ENCODE assay signal across 15 cellular contexts in the genomic region with DNA sequence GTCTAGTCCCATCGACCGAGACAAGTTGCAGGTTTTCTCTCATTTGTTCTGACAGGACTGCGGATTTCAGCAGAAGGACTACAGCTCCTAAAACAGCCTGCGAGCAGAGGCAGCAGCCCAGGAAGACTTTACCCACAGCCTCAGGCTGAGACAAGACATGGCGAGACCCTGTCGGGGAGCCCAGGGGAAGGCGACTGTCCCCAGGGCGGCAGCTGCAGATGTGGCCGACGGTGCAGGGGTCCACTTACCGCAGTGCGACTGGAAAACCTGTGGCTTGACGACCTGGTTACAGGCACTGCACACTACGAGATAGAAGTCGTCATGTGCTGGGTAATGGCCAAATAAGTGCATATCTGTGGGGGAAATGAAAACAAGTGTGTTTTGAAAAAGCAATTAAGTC.
A peak's percentile ranks its signal among the peaks of the same experiment; 100 is the strongest.
DNase-seq lines count a peak whose midpoint lies in the region; ATAC-seq and TF ChIP-seq lines count a peak whose summit lies in the region.
"Had no signal": no experiment of that assay in that cellular context is flagged by ENCODE, and none has a peak within 500 bp of the region (broad histone marks: within the 10 kb centered on the region; RNA-seq: fewer than 3 reads in every experiment).

No MANE protein-coding gene starts in this region.

- H3K4me3 ChIP-seq in mesenchymal stem cell (ENCODE audit: insufficient read depth in 1 of 2, low read depth in 1 of 2, low read length in 2 of 2): peak overlapping the region in 1 of 2 experiments; percentile 25

- H3K79me1 ChIP-seq in mesenchymal stem cell (replicated peaks; ENCODE audit: low read length, poor library complexity, severe bottlenecking): peaks cover 15% of the 10 kb centered on the region

- no peak overlapping the region for H3K18ac ChIP-seq in mesenchymal stem cell (ENCODE audit: low read depth in 1 of 2, low read length in 2 of 2)

- CTCF ChIA-PET in Calu3 (lab: Charles Lee): no interaction called here

- H3K4me1 Mint-ChIP-seq in stimulated activated naive CD8-positive, alpha-beta T cell treated with anti-CD3 and anti-CD28 coated beads, Interleukin-15, Interleukin-2, amounts not matched to agents 100 ng/mL and 50 ng/mL, for 24 hours (ENCODE audit: low read depth): peaks cover 7% of the 10 kb centered on the region
- peaks cover 9% of the 10 kb centered on the region for H3K4me1 Mint-ChIP-seq in stimulated activated naive CD8-positive, alpha-beta T cell treated with anti-CD3 and anti-CD28 coated beads, Interleukin-15, amount 100 ng/mL, for 72 hours
- peaks cover 16% of the 10 kb centered on the region for H3K4me1 Mint-ChIP-seq in Calu3 (ENCODE audit: low read depth, unreplicated experiment)
- no peaks in the 10 kb centered on the region for H3K4me1 Mint-ChIP-seq in activated T-helper 17 cell treated with anti-CD3 and anti-CD28 coated beads, Interleukin-2, amount 50 U/mL, for 72 hours

- H2AK5ac ChIP-seq in mesenchymal stem cell (ENCODE audit: low read length, severe bottlenecking): no peak overlapping the region

- H3K36me3 ChIP-seq in mesenchymal stem cell (ENCODE audit: control insufficient read depth in 1 of 2, insufficient read depth in 2 of 2, low read depth in 1 of 2, low read length in 2 of 2): peaks cover 18 to 33% of the 10 kb centered on the region in 2 experiments

- peaks cover 5% of the 10 kb centered on the region for H3K4me1 ChIP-seq in mesenchymal stem cell (ENCODE audit: control insufficient read depth, insufficient read depth, low read depth, low read length)

- no TSS peak for BruUV-seq in Calu3 (replicated peaks; lab: Mats Ljungman, UMichigan)

- no peak overlapping the region for H3K4me3 Mint-ChIP-seq in stimulated activated naive CD8-positive, alpha-beta T cell treated with anti-CD3 and anti-CD28 coated beads, Interleukin-15, Interleukin-2, amounts not matched to agents 100 ng/mL and 50 ng/mL, for 24 hours
- H3K4me3 Mint-ChIP-seq in stimulated activated naive CD8-positive, alpha-beta T cell treated with anti-CD3 and anti-CD28 coated beads, Interleukin-15, amount 100 ng/mL, for 72 hours: no peak overlapping the region
- H3K4me3 Mint-ChIP-seq in Calu3 (ENCODE audit: low read depth, unreplicated experiment): no peak overlapping the region
- no peak overlapping the region for H3K4me3 Mint-ChIP-seq in activated T-helper 17 cell treated with anti-CD3 and anti-CD28 coated beads, Interleukin-2, amount 50 U/mL, for 72 hours
- H3K4me3 Mint-ChIP-seq: CD4-positive, alpha-beta memory T cell; HFFc6 had no signal

- H2BK15ac ChIP-seq in mesenchymal stem cell (ENCODE audit: low read depth, poor library complexity, severe bottlenecking): no peak overlapping the region

- H3K27me3 Mint-ChIP-seq in stimulated activated naive CD8-positive, alpha-beta T cell treated with anti-CD3 and anti-CD28 coated beads, Interleukin-15, Interleukin-2, amounts not matched to agents 100 ng/mL and 50 ng/mL, for 24 hours: no peaks in the 10 kb centered on the region
- H3K27me3 Mint-ChIP-seq in stimulated activated naive CD8-positive, alpha-beta T cell treated with anti-CD3 and anti-CD28 coated beads, Interleukin-15, amount 100 ng/mL, for 72 hours: no peaks in the 10 kb centered on the region
- H3K27me3 Mint-ChIP-seq in Calu3 (ENCODE audit: unreplicated experiment): no peaks in the 10 kb centered on the region
- no peaks in the 10 kb centered on the region for H3K27me3 Mint-ChIP-seq in activated T-helper 17 cell treated with anti-CD3 and anti-CD28 coated beads, Interleukin-2, amount 50 U/mL, for 72 hours
- H3K27me3 Mint-ChIP-seq: CD4-positive, alpha-beta memory T cell had no signal

- no peaks in the 10 kb centered on the region for H3K9me3 Mint-ChIP-seq in stimulated activated naive CD8-positive, alpha-beta T cell treated with anti-CD3 and anti-CD28 coated beads, Interleukin-15, Interleukin-2, amounts not matched to agents 100 ng/mL and 50 ng/mL, for 24 hours
- no peaks in the 10 kb centered on the region for H3K9me3 Mint-ChIP-seq in stimulated activated naive CD8-positive, alpha-beta T cell treated with anti-CD3 and anti-CD28 coated beads, Interleukin-15, amount 100 ng/mL, for 72 hours
- H3K9me3 Mint-ChIP-seq in Calu3 (ENCODE audit: low read depth, unreplicated experiment): no peaks in the 10 kb centered on the region
- no peaks in the 10 kb centered on the region for H3K9me3 Mint-ChIP-seq in activated T-helper 17 cell treated with anti-CD3 and anti-CD28 coated beads, Interleukin-2, amount 50 U/mL, for 72 hours
- H3K9me3 Mint-ChIP-seq: CD4-positive, alpha-beta memory T cell; HFFc6 had no signal

- DNase-seq in stimulated activated naive CD8-positive, alpha-beta T cell treated with anti-CD3 and anti-CD28 coated beads, Interleukin-15, amount 100 ng/mL, for 72 hours: no peak
- DNase-seq in cerebellar cortex (ENCODE audit: low spot score) (peak; percentile 19), mesenchymal stem cell (no peak), Calu3 (no peak)
- DNase-seq: ACHN; C1 segment of cervical spinal cord; CD4-positive, alpha-beta memory T cell; DMS153; EL; HCEC 1CT; HFFc6 had no signal

- no peaks in the 10 kb centered on the region for H3K9me3 ChIP-seq in mesenchymal stem cell (ENCODE audit: control insufficient read depth, low read length)

- no peak overlapping the region for H3K4me2 ChIP-seq in mesenchymal stem cell (ENCODE audit: low read length, poor library complexity, severe bottlenecking)

- peak overlapping the region; percentile 43 for H4K8ac ChIP-seq in mesenchymal stem cell (ENCODE audit: low read length)

- WGBS in mesenchymal stem cell: 90% methylated on average over 15 of the region's 15 CpGs

- no peak overlapping the region for H3K9ac ChIP-seq in mesenchymal stem cell (ENCODE audit: low read length)

- peak overlapping the region; percentile 16 for H4K91ac ChIP-seq in mesenchymal stem cell (ENCODE audit: low read length)

- no peak overlapping the region for H3K23ac ChIP-seq in mesenchymal stem cell (ENCODE audit: low read length in 2 of 2)

- no peak overlapping the region for H2BK120ac ChIP-seq in mesenchymal stem cell (ENCODE audit: low read depth, low read length)

- no peak overlapping the region for H3K14ac ChIP-seq in mesenchymal stem cell (ENCODE audit: low read length in 2 of 2)

- no peak overlapping the region for H2BK5ac ChIP-seq in mesenchymal stem cell (ENCODE audit: low read depth, low read length, poor library complexity, severe bottlenecking)

- H3K4ac ChIP-seq in mesenchymal stem cell (ENCODE audit: low read depth in 1 of 2, low read length in 2 of 2): no peak overlapping the region

- H3K27me3 ChIP-seq in mesenchymal stem cell (ENCODE audit: control insufficient read depth in 1 of 2, insufficient read depth in 1 of 2, low read length in 2 of 2): no peaks in the 10 kb centered on the region

- TF ChIP-seq CTCF in Calu3 (IDR thresholded peaks at IDR 0.05; ENCODE audit: unreplicated experiment): no peak

- H2AFZ ChIP-seq in mesenchymal stem cell (ENCODE audit: low read depth, low read length): no peak overlapping the region

- H3K27ac ChIP-seq in mesenchymal stem cell (ENCODE audit: low read length, poor library complexity, severe bottlenecking): no peak overlapping the region

- H3K27ac Mint-ChIP-seq in stimulated activated naive CD8-positive, alpha-beta T cell treated with anti-CD3 and anti-CD28 coated beads, Interleukin-15, Interleukin-2, amounts not matched to agents 100 ng/mL and 50 ng/mL, for 24 hours: peak overlapping the region; percentile 29
- H3K27ac Mint-ChIP-seq in stimulated activated naive CD8-positive, alpha-beta T cell treated with anti-CD3 and anti-CD28 coated beads, Interleukin-15, amount 100 ng/mL, for 72 hours: no peak overlapping the region
- H3K27ac Mint-ChIP-seq in Calu3 (ENCODE audit: unreplicated experiment): no peak overlapping the region
- H3K27ac Mint-ChIP-seq in activated T-helper 17 cell treated with anti-CD3 and anti-CD28 coated beads, Interleukin-2, amount 50 U/mL, for 72 hours: no peak overlapping the region
- H3K27ac Mint-ChIP-seq: CD4-positive, alpha-beta memory T cell; HFFc6 had no signal

- H3K36me3 Mint-ChIP-seq in stimulated activated naive CD8-positive, alpha-beta T cell treated with anti-CD3 and anti-CD28 coated beads, Interleukin-15, Interleukin-2, amounts not matched to agents 100 ng/mL and 50 ng/mL, for 24 hours (ENCODE audit: low read depth): no peaks in the 10 kb centered on the region
- peaks cover 6% of the 10 kb centered on the region for H3K36me3 Mint-ChIP-seq in Calu3 (ENCODE audit: insufficient read depth, unreplicated experiment)
- H3K36me3 Mint-ChIP-seq in activated T-helper 17 cell treated with anti-CD3 and anti-CD28 coated beads, Interleukin-2, amount 50 U/mL, for 72 hours (ENCODE audit: low read depth): no peaks in the 10 kb centered on the region

- peak overlapping the region in 1 of 2 experiments; percentile 21 for H2BK12ac ChIP-seq in mesenchymal stem cell (ENCODE audit: low read length in 2 of 2)

- no peak for ATAC-seq in stimulated activated naive CD8-positive, alpha-beta T cell treated with anti-CD3 and anti-CD28 coated beads, Interleukin-15, amount 100 ng/mL, for 72 hours
- no peak for ATAC-seq in HG02840 (IDR thresholded peaks at IDR 0.05; ENCODE audit: low FRiP score, unreplicated experiment)
- no peak for ATAC-seq in activated T-helper 17 cell treated with anti-CD3 and anti-CD28 coated beads, Interleukin-2, amount 50 U/mL, for 72 hours (replicated peaks)
- ATAC-seq: HepG2 had no signal

- intact Hi-C loops in Calu3 (cut with micrococcal nuclease; ENCODE audit: unreplicated experiment): no loop called here
